Comparison of ENCODE assay signal across 30 cellular contexts in the genomic region with DNA sequence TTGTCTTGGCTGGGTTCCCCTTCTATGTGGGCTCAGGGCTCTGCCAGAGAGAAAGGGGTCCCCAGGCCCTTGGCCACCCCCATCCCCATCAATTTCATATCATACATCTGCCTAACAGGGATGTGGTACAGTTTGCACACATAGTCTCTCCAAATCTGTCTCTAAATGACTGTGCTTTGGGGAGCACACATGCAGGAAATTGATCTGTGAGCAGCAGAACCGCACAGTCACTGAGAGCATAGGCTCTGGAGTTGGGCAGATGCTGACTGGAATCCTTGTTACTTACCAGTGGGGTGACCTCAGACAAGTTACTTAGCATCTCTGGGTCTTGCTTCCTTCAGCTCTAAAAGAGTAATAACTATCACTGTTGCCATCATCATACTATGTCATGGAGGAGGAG.
DNase-seq lines count a peak whose midpoint lies in the region; ATAC-seq, FAIRE-seq and TF ChIP-seq lines count a peak whose summit lies in the region.
"Had no signal": no experiment of that assay in that cellular context is flagged by ENCODE, and none has a peak within 500 bp of the region (broad histone marks: within the 10 kb centered on the region; RNA-seq: fewer than 3 reads in every experiment).

No MANE protein-coding gene starts in this region.

- H3K27ac Mint-ChIP-seq in stimulated activated naive CD8-positive, alpha-beta T cell treated with anti-CD3 and anti-CD28 coated beads, Interleukin-15, amount 100 ng/mL, for 72 hours, result no peak overlapping the region
- H3K27ac Mint-ChIP-seq: CD4-positive, alpha-beta memory T cell; HFFc6 had no signal

- H3K4me1 ChIP-seq in H1 (replicated peaks in 1 of 4; ENCODE audit: control insufficient read depth in 3 of 4, insufficient read depth in 4 of 4, low read length in 3 of 4), result peaks cover 8 to 24% (median 19%) of the 10 kb centered on the region in 4 experiments; a peak in 5 of 7 replicates
- H3K4me1 ChIP-seq: A549, HAP-1, Peyer's patch had no signal

- H3K23me2 ChIP-seq in H1 (ENCODE audit: low read depth, low read length), result no peaks in the 10 kb centered on the region; the same call in 1 of the 2 replicates

- POLR2A ChIA-PET in H1 (lab: Charles Lee; ENCODE audit: partially characterized antibody), result no interaction called here

- H3K18ac ChIP-seq in H1 (ENCODE audit: extremely low read depth, low read length), result no peak overlapping the region

- CTCF ChIA-PET in H1 (lab: Charles Lee; ENCODE audit: partially characterized antibody), result interaction anchor here (1.0 kb wide), 1 partner anchor 82 kb away, joined by 4 read pairs; no protein-coding TSS in a partner anchor

- no peak for TF ChIP-seq CTCF in H1 (IDR thresholded peaks at IDR 0.05; ENCODE audit: control extremely low read depth in 1 of 3, insufficient read depth in 1 of 3, low read depth in 1 of 3, low read length in 3 of 3)

- H2AK5ac ChIP-seq in H1 (ENCODE audit: low read depth, low read length), result no peak overlapping the region

- H2BK5ac ChIP-seq in H1 (ENCODE audit: low read depth, low read length), result no peak overlapping the region

- H3K14ac ChIP-seq in H1 (ENCODE audit: insufficient read length), result no peak overlapping the region

- H3K27ac ChIP-seq in H1 (ENCODE audit: low read depth, low read length), result no peak overlapping the region
- H3K27ac ChIP-seq: A549; BLaER1 treated with 17β-estradiol and CSF1 and Interleukin-3, amounts not matched to agents 10 nM and 100 nM; GM23248; Peyer's patch had no signal

- no peaks in the 10 kb centered on the region for H3K27me3 ChIP-seq in H1 (replicated peaks in 1 of 4; ENCODE audit: control insufficient read depth in 3 of 4, extremely low read depth in 1 of 4, insufficient read depth in 3 of 4, low read length in 3 of 4)
- H3K27me3 ChIP-seq: BLaER1 treated with 17β-estradiol and CSF1 and Interleukin-3, amounts not matched to agents 10 nM and 100 nM; Peyer's patch had no signal

- in situ Hi-C loops in G401 (cut with HindIII; ENCODE audit: low sequenced_read_pairs), result no loop called here

- H4K8ac ChIP-seq in H1 (ENCODE audit: extremely low read depth, insufficient read depth, low read length), result no peak overlapping the region

- H3K79me2 ChIP-seq in H1 (ENCODE audit: control insufficient read depth in 1 of 2, insufficient read depth in 2 of 2, low read length in 2 of 2), result no peaks in the 10 kb centered on the region

- no peak overlapping the region for H3K4me3 Mint-ChIP-seq in stimulated activated naive CD8-positive, alpha-beta T cell treated with anti-CD3 and anti-CD28 coated beads, Interleukin-15, amount 100 ng/mL, for 72 hours
- H3K4me3 Mint-ChIP-seq: CD4-positive, alpha-beta memory T cell; HFFc6 had no signal

- H3K4me2 ChIP-seq in H1 (ENCODE audit: insufficient read depth in 1 of 2, low read depth in 2 of 2, low read length in 2 of 2), result no peak overlapping the region
- H3K4me2 ChIP-seq: A549; BLaER1 treated with 17β-estradiol and CSF1 and Interleukin-3, amounts not matched to agents 10 nM and 100 nM; SK-N-SH had no signal

- no peak for DNase-seq in stimulated activated naive CD8-positive, alpha-beta T cell treated with anti-CD3 and anti-CD28 coated beads, Interleukin-15, amount 100 ng/mL, for 72 hours
- no peak for DNase-seq in stimulated activated naive CD8-positive, alpha-beta T cell treated with anti-CD3 and anti-CD28 coated beads, Interleukin-15, Interleukin-2, amounts not matched to agents 100 U/mL and 50 U/mL, for 24 hours
- DNase-seq in H1 (ENCODE audit: low read depth in 1 of 2, low spot score in 2 of 2), result no peak
- no peak for DNase-seq in epidermal melanocyte (ENCODE audit: insufficient read length, low spot score)
- DNase-seq in G401 (ENCODE audit: low spot score), result no peak
- no peak for DNase-seq in stimulated activated CD8-positive, alpha-beta memory T cell treated with anti-CD3 and anti-CD28 coated beads, Interleukin-4, amount 100 ng/mL, for 48 hours
- DNase-seq: AML-193; CD4-positive, alpha-beta memory T cell; COR-L47; DMS53; GM23248; HFFc6; IMR-90; KG1; MM.1S; NCI-H1417; NCI-H1694 treated with DMSO at 0.1 percent for 48 hours; NCI-H2081; NCI-H2227 treated with DMSO at 0.1 percent for 48 hours; NCI-H69; OCI-M1; Peyer's patch; SIG-M5; SK-N-SH; SW 1271 had no signal

- TF ChIP-seq EP300 in H1 (IDR thresholded peaks at IDR 0.05; ENCODE audit: borderline replicate concordance in 1 of 2, low read depth in 2 of 2, low read length in 2 of 2), result no peak

- no peak overlapping the region for H2BK20ac ChIP-seq in H1 (ENCODE audit: low read length)

- H4K91ac ChIP-seq in H1 (replicated peaks; ENCODE audit: insufficient read length, low read length), result no peak overlapping the region

- no peak overlapping the region for H3K23ac ChIP-seq in H1 (ENCODE audit: insufficient read length)

- no peaks in the 10 kb centered on the region for H3K9me3 ChIP-seq in H1 (ENCODE audit: insufficient read depth in 2 of 2, low read depth in 1 of 2, low read length in 1 of 2)
- H3K9me3 ChIP-seq: A549; BLaER1 treated with 17β-estradiol and CSF1 and Interleukin-3, amounts not matched to agents 10 nM and 100 nM; HAP-1; Peyer's patch; SK-N-SH had no signal

- no peaks in the 10 kb centered on the region for H4K20me1 ChIP-seq in H1 (replicated peaks in 1 of 2; ENCODE audit: control insufficient read depth in 1 of 2, insufficient read depth in 2 of 2, low read length in 2 of 2)
- H4K20me1 ChIP-seq: BLaER1 treated with 17β-estradiol and CSF1 and Interleukin-3, amounts not matched to agents 10 nM and 100 nM had no signal

- no peaks in the 10 kb centered on the region for H3K9me3 Mint-ChIP-seq in stimulated activated naive CD8-positive, alpha-beta T cell treated with anti-CD3 and anti-CD28 coated beads, Interleukin-15, amount 100 ng/mL, for 72 hours
- H3K9me3 Mint-ChIP-seq: CD4-positive, alpha-beta memory T cell; HFFc6 had no signal

- H4K5ac ChIP-seq in H1 (ENCODE audit: insufficient read length, low read depth, low read length), result no peak overlapping the region

- H3K56ac ChIP-seq in H1 (replicated peaks; ENCODE audit: insufficient read length, low read depth, low read length), result no peak overlapping the region

- no peak for FAIRE-seq in H1 (lab: Jason Lieb, UNC)
- FAIRE-seq: A549, G401.6 had no signal

- no peak overlapping the region for H2AFZ ChIP-seq in H1 (ENCODE audit: low read length)
- H2AFZ ChIP-seq: GM23248 had no signal

- 88% methylated on average over 1 of the region's 1 CpG; no CpG with 5 or more reads in 1 of the 2 experiments for WGBS in H1 (ENCODE audit: extremely low coverage in 1 of 2, insufficient coverage in 1 of 2, insufficient read length in 1 of 2, insufficient replicate concordance in 2 of 2, low coverage in 1 of 2, low lambda C conversion rate in 2 of 2, missing lambda C conversion rate in 1 of 2), 2 experiments

- H3K36me3 ChIP-seq in H1 (ENCODE audit: control insufficient read depth in 2 of 4, insufficient read depth in 4 of 4, low read length in 3 of 4), result no peaks in the 10 kb centered on the region
- H3K36me3 ChIP-seq: BLaER1 treated with 17β-estradiol and CSF1 and Interleukin-3, amounts not matched to agents 10 nM and 100 nM; HAP-1; Peyer's patch had no signal

- no peak overlapping the region for H3K4me3 ChIP-seq in H1 (ENCODE audit: extremely low read depth in 1 of 4, insufficient read depth in 2 of 4, low read depth in 3 of 4, low read length in 4 of 4)
- H3K4me3 ChIP-seq: A549; BLaER1 treated with 17β-estradiol and CSF1 and Interleukin-3, amounts not matched to agents 10 nM and 100 nM; GM23248; HAP-1; Peyer's patch had no signal

- peaks cover 14% of the 10 kb centered on the region for H3K27me3 Mint-ChIP-seq in stimulated activated naive CD8-positive, alpha-beta T cell treated with anti-CD3 and anti-CD28 coated beads, Interleukin-15, amount 100 ng/mL, for 72 hours

- peak overlapping the region; percentile 65; the same call in 1 of the 2 replicates for H2BK15ac ChIP-seq in H1 (ENCODE audit: low read length)

- H2BK12ac ChIP-seq in H1 (ENCODE audit: low read depth, low read length), result no peak overlapping the region

- no peak for TF ChIP-seq POLR2A in H1 (IDR thresholded peaks at IDR 0.05; ENCODE audit: control extremely low read depth in 1 of 2, low read depth in 2 of 2, low read length in 2 of 2)

- no peak for TF ChIP-seq RAD21 in H1 (IDR thresholded peaks at IDR 0.05 in 1 of 2, conservative IDR thresholded peaks at IDR 0.05 in 1 of 2; ENCODE audit: low read depth in 2 of 2, low read length in 2 of 2)

- no peak overlapping the region for H3K9ac ChIP-seq in H1 (replicated peaks in 1 of 4; ENCODE audit: extremely low read depth in 1 of 4, low read depth in 3 of 4, low read length in 3 of 4)
- H3K9ac ChIP-seq: BLaER1 treated with 17β-estradiol and CSF1 and Interleukin-3, amounts not matched to agents 10 nM and 100 nM; GM23248; SK-N-SH had no signal

- ATAC-seq in stimulated activated naive CD8-positive, alpha-beta T cell treated with anti-CD3 and anti-CD28 coated beads, Interleukin-15, amount 100 ng/mL, for 72 hours, result peak; percentile 49
- no peak for ATAC-seq in stimulated activated naive CD8-positive, alpha-beta T cell treated with anti-CD3 and anti-CD28 coated beads, Interleukin-15, Interleukin-2, amounts not matched to agents 100 U/mL and 50 U/mL, for 24 hours
- ATAC-seq in HG02938 (IDR thresholded peaks at IDR 0.05; ENCODE audit: unreplicated experiment), result peak; percentile 47
- ATAC-seq: A549 had no signal

- no peak overlapping the region for H2BK120ac ChIP-seq in H1 (replicated peaks; ENCODE audit: low read depth, low read length)

- H3K4ac ChIP-seq in H1 (replicated peaks; ENCODE audit: insufficient read length, low read depth, low read length), result no peak overlapping the region

- peaks cover 5% of the 10 kb centered on the region for H3K4me1 Mint-ChIP-seq in stimulated activated naive CD8-positive, alpha-beta T cell treated with anti-CD3 and anti-CD28 coated beads, Interleukin-15, amount 100 ng/mL, for 72 hours
- H3K4me1 Mint-ChIP-seq: CD4-positive, alpha-beta memory T cell had no signal

- H3K79me1 ChIP-seq in H1 (ENCODE audit: low read depth, low read length), result no peaks in the 10 kb centered on the region

TF ChIP-seq in H1, 55 proteins besides CTCF, POLR2A, EP300 and RAD21:
- TF ChIP-seq SAP30 (IDR thresholded peaks at IDR 0.05; ENCODE audit: insufficient read depth, insufficient replicate concordance, low read length) (no peak), RFX5 (IDR thresholded peaks at IDR 0.05; ENCODE audit: borderline replicate concordance, low read depth, low read length) (no peak), RNF2 (IDR thresholded peaks at IDR 0.05; ENCODE audit: borderline replicate concordance, low read depth, low read length, missing control alignments, poor library complexity, severe bottlenecking) (no peak), JUN (IDR thresholded peaks at IDR 0.05; ENCODE audit: low read depth, low read length) (no peak), ZNF274 (IDR thresholded peaks at IDR 0.05; ENCODE audit: borderline replicate concordance, extremely low read depth, low read length) (no peak)
